23 cellular contexts compared by ENCODE assay signal in the genomic region with DNA sequence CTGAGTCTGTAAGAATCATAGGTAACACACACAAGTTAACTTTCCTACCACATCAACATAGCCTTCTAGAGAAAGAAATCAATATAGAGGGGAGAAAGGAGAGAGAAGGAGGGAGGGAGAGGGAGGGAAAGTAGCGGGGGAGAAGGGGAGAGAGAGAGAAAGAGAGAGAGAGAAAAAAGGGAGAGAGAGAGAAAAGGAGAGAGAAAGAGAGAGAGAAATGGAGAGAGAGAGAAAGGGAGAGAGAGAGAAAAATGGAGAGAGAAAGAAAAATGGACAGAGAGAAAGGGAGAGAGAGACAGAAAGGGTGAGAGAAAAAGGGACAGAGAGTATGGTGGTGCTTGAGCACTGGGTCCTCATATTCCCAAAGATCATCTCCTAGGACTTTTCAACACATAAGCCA.
"Had no signal": no experiment of that assay in that cellular context is flagged by ENCODE, and none has a peak within 500 bp of the region (broad histone marks: within the 10 kb centered on the region; RNA-seq: fewer than 3 reads in every experiment).

No MANE protein-coding gene starts in this region.

- H3K9me3 ChIP-seq: left lung, lower lobe of right lung, neutrophil, psoas muscle, tibial nerve, uterus had no signal

- H3K4me1 ChIP-seq: left lung, lower lobe of right lung, parathyroid adenoma, psoas muscle, tibial nerve, uterus had no signal

- H2AFZ ChIP-seq: neural progenitor cell, parathyroid adenoma had no signal

- H3K4me3 ChIP-seq: left lung, lower lobe of right lung, neural progenitor cell, psoas muscle, skin epidermis, tibial nerve, uterus had no signal

- DNase-seq: hypothalamus; immature natural killer cell; kidney; left colon; left lung; lower lobe of right lung; mammary epithelial cell; mesenchymal stem cell; naive thymus-derived CD8-positive, alpha-beta T cell; nephron progenitor cell; occipital lobe; psoas muscle; stimulated activated CD4-positive, alpha-beta T cell treated with anti-CD3 and anti-CD28 coated beads, Interleukin-4, amount 100 ng/mL, for 24 hours; stimulated activated naive CD4-positive, alpha-beta T cell; substantia nigra; uterus had no signal

- H3K36me3 ChIP-seq: left lung, lower lobe of right lung, neural progenitor cell, neutrophil, tibial nerve, uterus had no signal

- FAIRE-seq: islet of Langerhans, kidney had no signal

- H3K79me2 ChIP-seq: parathyroid adenoma had no signal

- ATAC-seq: left colon; left lung; lower lobe of right lung; naive thymus-derived CD8-positive, alpha-beta T cell; psoas muscle; stimulated activated effector memory CD8-positive, alpha-beta T cell treated with anti-CD3 and anti-CD28 coated beads, Interleukin-12 subunit alpha, Interleukin-12 subunit beta, amount 100 ng/mL, for 72 hours had no signal

- H3K9ac ChIP-seq: neural progenitor cell, parathyroid adenoma had no signal

- H3K27me3 ChIP-seq: left lung, neural progenitor cell, tibial nerve, uterus had no signal

- H3K4me2 ChIP-seq: neural progenitor cell had no signal

- H3K27ac ChIP-seq: lower lobe of right lung, neural progenitor cell, neutrophil, parathyroid adenoma, psoas muscle, skin epidermis, tibial nerve, uterus had no signal
